ENCODE assay signal across 1 cellular context in genomic region chr2:9086465-9086864, GRCh38.
TF ChIP-seq lines count a peak whose summit lies in the region.

No MANE protein-coding gene starts in this region.

TF ChIP-seq in HepG2, 621 proteins besides CTCF, POLR2A, EP300 and RAD21:
- TF ChIP-seq CEBPB (IDR thresholded peaks at IDR 0.05; ENCODE audit: borderline replicate concordance, low read depth, low read length) = peak; percentile 44; the same call in 1 of the 2 replicates
- TF ChIP-seq NFAT5 (CRISPR knock-in tag; IDR thresholded peaks at IDR 0.05) = no peak
TF ChIP-seq in HepG2: peak in this region for 1.
